8 cellular contexts compared by ENCODE assay signal in genomic region chr17:45461524-45462327, GRCh38. TPM values are rescaled to one million over a fixed set of nuclear protein-coding genes. Genes with fewer than 3 reads are reported as not detected.
DNase-seq lines count a peak whose midpoint lies in the region; ATAC-seq, FAIRE-seq and TF ChIP-seq lines count a peak whose summit lies in the region.
"Not testable (repeated sequence)": the region's sequence is repeated elsewhere in the genome, so short reads cannot be mapped to it uniquely, and the experiment has no call there.

No MANE protein-coding gene starts in this region.

- peak; percentile 76 for ATAC-seq in GM21367 (IDR thresholded peaks at IDR 0.05; ENCODE audit: unreplicated experiment)
- ATAC-seq in HG03097 (IDR thresholded peaks at IDR 0.05; ENCODE audit: low FRiP score, unreplicated experiment) = peak; percentile 61
- peak; percentile 87 for ATAC-seq in HepG2
- peak; percentile 98 to 99 for ATAC-seq in stimulated activated naive B cell treated with anti-CD40 and anti-IgM and Interleukin-4, amounts not matched to agents 10 μg/mL and 1 μg/mL and 100 μg/mL, for 72 hours (replicated peaks)

- DNase-seq in DMS53 (lab: John Stamatoyannopoulos, UW) = peak; percentile 96
- DNase-seq in NCI-H2081 (lab: John Stamatoyannopoulos, UW) = peak; percentile 17 to 61
- DNase-seq in T-helper 2 cell treated with Interferon-gamma antibody and Interleukin-4, amounts not matched to agents 5 μg/mL and 100 μg/mL, for 36 hours (ENCODE audit: low spot score) = peak; percentile 39
- DNase-seq in T47D (ENCODE audit: low read depth in 1 of 2, low spot score in 1 of 2) = peak; percentile 13 to 81
- DNase-seq in HepG2 (ENCODE audit: low spot score) = peak; percentile 76
- DNase-seq in stimulated activated naive B cell treated with anti-CD40 and anti-IgM and Interleukin-4, amounts not matched to agents 10 μg/mL and 1 μg/mL and 100 μg/mL, for 72 hours = peak; percentile 83

- not testable (repeated sequence) for TF ChIP-seq CTCF in HepG2 (CRISPR knock-in tag; IDR thresholded peaks at IDR 0.05)

- not testable (repeated sequence) for TF ChIP-seq POLR2A in HepG2 (IDR thresholded peaks at IDR 0.05; ENCODE audit: insufficient read depth in 1 of 2, low read depth in 2 of 2, low read length in 2 of 2)

- not testable (repeated sequence) for H3K4me3 Mint-ChIP-seq in T-helper 2 cell treated with Interferon-gamma antibody and Interleukin-4, amounts not matched to agents 5 μg/mL and 100 μg/mL, for 36 hours; stimulated activated naive B cell treated with anti-CD40 and anti-IgM and Interleukin-4, amounts not matched to agents 10 μg/mL and 1 μg/mL and 100 μg/mL, for 72 hours

- BruUV-seq in HepG2 (replicated peaks; lab: Mats Ljungman, UMichigan) = not testable (repeated sequence)

- not testable (repeated sequence) for H3K27ac ChIP-seq in HepG2 (ENCODE audit: extremely low read length, insufficient read depth, low read length)

- H3K9ac ChIP-seq in HepG2 (ENCODE audit: insufficient read depth, low read depth, low read length) = not testable (repeated sequence)

- 74% methylated on average over 6 of the region's 8 CpGs for WGBS in HepG2 (ENCODE audit: low lambda C conversion rate)

- H3K27ac Mint-ChIP-seq in T-helper 2 cell treated with Interferon-gamma antibody and Interleukin-4, amounts not matched to agents 5 μg/mL and 100 μg/mL, for 36 hours = peak overlapping the region; percentile 82
- H3K27ac Mint-ChIP-seq in stimulated activated naive B cell treated with anti-CD40 and anti-IgM and Interleukin-4, amounts not matched to agents 10 μg/mL and 1 μg/mL and 100 μg/mL, for 72 hours = peak overlapping the region; percentile 37

- not testable (repeated sequence) for H3K36me3 ChIP-seq in HepG2 (replicated peaks in 1 of 2; ENCODE audit: control insufficient read depth in 1 of 2, insufficient read depth in 2 of 2, low read length in 2 of 2)

- H3K4me2 ChIP-seq in HepG2 (ENCODE audit: low read depth, low read length) = not testable (repeated sequence)

- not testable (repeated sequence) for H3K27me3 Mint-ChIP-seq in T-helper 2 cell treated with Interferon-gamma antibody and Interleukin-4, amounts not matched to agents 5 μg/mL and 100 μg/mL, for 36 hours (ENCODE audit: low read depth); stimulated activated naive B cell treated with anti-CD40 and anti-IgM and Interleukin-4, amounts not matched to agents 10 μg/mL and 1 μg/mL and 100 μg/mL, for 72 hours

- not testable (repeated sequence) for H3K27me3 ChIP-seq in HepG2 (ENCODE audit: control insufficient read depth in 1 of 2, insufficient read depth in 2 of 2, low read length in 2 of 2)

- H3K36me3 Mint-ChIP-seq in T-helper 2 cell treated with Interferon-gamma antibody and Interleukin-4, amounts not matched to agents 5 μg/mL and 100 μg/mL, for 36 hours (ENCODE audit: low read depth) = peaks cover 15% of the 10 kb centered on the region
- H3K36me3 Mint-ChIP-seq in stimulated activated naive B cell treated with anti-CD40 and anti-IgM and Interleukin-4, amounts not matched to agents 10 μg/mL and 1 μg/mL and 100 μg/mL, for 72 hours = peaks cover 10 to 17% of the 10 kb centered on the region in 2 donors

- not testable (repeated sequence) for H3K4me3 ChIP-seq in HepG2 (replicated peaks in 1 of 3; ENCODE audit: insufficient read depth in 1 of 3, low read depth in 2 of 3, low read length in 3 of 3)

- H3K9me3 Mint-ChIP-seq in T-helper 2 cell treated with Interferon-gamma antibody and Interleukin-4, amounts not matched to agents 5 μg/mL and 100 μg/mL, for 36 hours; stimulated activated naive B cell treated with anti-CD40 and anti-IgM and Interleukin-4, amounts not matched to agents 10 μg/mL and 1 μg/mL and 100 μg/mL, for 72 hours: not testable (repeated sequence)

- TF ChIP-seq RAD21 in HepG2 (CRISPR knock-in tag; IDR thresholded peaks at IDR 0.05) = not testable (repeated sequence)

- in situ Hi-C loops in T47D (cut with HindIII; ENCODE audit: low pct_unique_long_range_greater_than_20kb, low sequenced_read_pairs); HepG2 (cut with HindIII; ENCODE audit: extremely low pct_ligation_motif_present, low pct_unique_long_range_greater_than_20kb): not testable (repeated sequence)

- not testable (repeated sequence) for H3K79me2 ChIP-seq in HepG2 (ENCODE audit: insufficient read depth, low read length)

- FAIRE-seq in HepG2 (lab: Jason Lieb, UNC) = peak; percentile 37

- H4K20me1 ChIP-seq in HepG2 (ENCODE audit: insufficient read depth, low read length) = not testable (repeated sequence)

- not testable (repeated sequence) for H2AFZ ChIP-seq in HepG2 (ENCODE audit: low read length)

- H3K9me3 ChIP-seq in HepG2 (ENCODE audit: low read length) = not testable (repeated sequence)

- intact Hi-C loops in HepG2 (cut with micrococcal nuclease; ENCODE audit: unreplicated experiment) = not testable (repeated sequence)

- POLR2A ChIA-PET in HepG2 (lab: Yijun Ruan, JAX) = not testable (repeated sequence)

- CTCF ChIA-PET in HepG2 (lab: Yijun Ruan, JAX; ENCODE audit: low intra/inter-chr PET ratio, low total read pairs) = not testable (repeated sequence)

- peak in 1 of 2 experiments; percentile 16; a peak in 1 of 4 replicates for TF ChIP-seq EP300 in HepG2 (IDR thresholded peaks at IDR 0.05; ENCODE audit: low read depth in 2 of 2, low read length in 2 of 2)
- not testable (repeated sequence) for TF ChIP-seq EP300 in HepG2 (CRISPR knock-in tag; IDR thresholded peaks at IDR 0.05; ENCODE audit: borderline replicate concordance)

- H3K4me1 Mint-ChIP-seq in T-helper 2 cell treated with Interferon-gamma antibody and Interleukin-4, amounts not matched to agents 5 μg/mL and 100 μg/mL, for 36 hours (ENCODE audit: low read depth) = peaks cover 13% of the 10 kb centered on the region
- H3K4me1 Mint-ChIP-seq in stimulated activated naive B cell treated with anti-CD40 and anti-IgM and Interleukin-4, amounts not matched to agents 10 μg/mL and 1 μg/mL and 100 μg/mL, for 72 hours = peaks cover 12 to 25% of the 10 kb centered on the region in 2 donors

- H3K4me1 ChIP-seq in HepG2 (ENCODE audit: insufficient read depth, low read length) = peaks cover 28% of the 10 kb centered on the region

RNA-seq across cellular contexts. Expression of gene PLEKHM1, which starts 28.8 kb away (rescaled TPM):
- total RNA-seq in HepG2 (2016; rRNA removed; fragmentation: Illumina TruSeq; extraction: Trizol) = 7.1 and 7.6 TPM in 2 replicates
- 48.6 and 52.8 TPM in 2 replicates for total RNA-seq in HepG2 (2016; cell fraction: cytosol; rRNA removed; fragmentation: Illumina TruSeq; extraction: Trizol; ENCODE audit: low read depth)
- total RNA-seq in HepG2 (2016; cell fraction: insoluble cytoplasmic fraction; rRNA removed; fragmentation: Illumina TruSeq; extraction: Trizol) = 6.8 and 8.8 TPM in 2 replicates
- 15.5 and 18.1 TPM in 2 replicates for total RNA-seq in HepG2 (2016; cell fraction: membrane; rRNA removed; fragmentation: Illumina TruSeq; extraction: Trizol)
- 8.8 and 9.0 TPM in 2 replicates for total RNA-seq in HepG2 (2016; cell fraction: nucleus; rRNA removed; fragmentation: Illumina TruSeq; extraction: Trizol)
- polyA plus RNA-seq in HepG2 (2011; rRNA removed) = 13.5 and 14.6 TPM in 2 replicates
- polyA plus RNA-seq in HepG2 (2011; cell fraction: cytosol; rRNA removed) = 5.3 and 7.9 TPM in 2 replicates
- polyA plus RNA-seq in HepG2 (2011; cell fraction: nucleus; rRNA removed) = 24.7 and 25.8 TPM in 2 replicates
- polyA plus RNA-seq in HepG2 (2012) = 5.7 and 11.4 TPM in 2 replicates
- polyA plus RNA-seq in HepG2 (2016; cell fraction: cytosol; fragmentation: Illumina TruSeq; extraction: Trizol; ENCODE audit: low read depth) = 0.94 and 1.7 TPM in 2 replicates
- 4.7 and 7.1 TPM in 2 replicates for polyA plus RNA-seq in HepG2 (2016; cell fraction: insoluble cytoplasmic fraction; fragmentation: Illumina TruSeq; extraction: Trizol; ENCODE audit: low read depth)
- polyA plus RNA-seq in HepG2 (2016; cell fraction: membrane; fragmentation: Illumina TruSeq; extraction: Trizol; ENCODE audit: low read depth) = 3.2 and 3.4 TPM in 2 replicates
- polyA plus RNA-seq in HepG2 (2016; cell fraction: nucleus; fragmentation: Illumina TruSeq; extraction: Trizol; ENCODE audit: insufficient read depth, low read depth) = 12.1 and 12.9 TPM in 2 replicates
- polyA minus RNA-seq in HepG2 (2011; rRNA and poly(A)+ RNA removed; ENCODE audit: low replicate concordance) = 64.3 and 116 TPM in 2 replicates
- 15.4 and 23.1 TPM in 2 replicates for polyA minus RNA-seq in HepG2 (2011; cell fraction: cytosol; rRNA and poly(A)+ RNA removed)
- 22.1 and 31.3 TPM in 2 replicates for polyA minus RNA-seq in HepG2 (2011; cell fraction: nucleus; rRNA and poly(A)+ RNA removed)

RNA-seq across cellular contexts. Expression of gene ARHGAP27, which starts 29.1 kb away (rescaled TPM):
- 7.8 and 18.9 TPM in 2 replicates for total RNA-seq in HepG2 (2016; rRNA removed; fragmentation: Illumina TruSeq; extraction: Trizol)
- total RNA-seq in HepG2 (2016; cell fraction: cytosol; rRNA removed; fragmentation: Illumina TruSeq; extraction: Trizol; ENCODE audit: low read depth) = 4.4 and 4.5 TPM in 2 replicates
- total RNA-seq in HepG2 (2016; cell fraction: insoluble cytoplasmic fraction; rRNA removed; fragmentation: Illumina TruSeq; extraction: Trizol) = 6.7 and 19.6 TPM in 2 replicates
- total RNA-seq in HepG2 (2016; cell fraction: membrane; rRNA removed; fragmentation: Illumina TruSeq; extraction: Trizol) = 5.4 and 5.6 TPM in 2 replicates
- 23.4 and 28.4 TPM in 2 replicates for total RNA-seq in HepG2 (2016; cell fraction: nucleus; rRNA removed; fragmentation: Illumina TruSeq; extraction: Trizol)
- 15.5 and 20.0 TPM in 2 replicates for polyA plus RNA-seq in HepG2 (2011; rRNA removed)
- 5.4 and 8.7 TPM in 2 replicates for polyA plus RNA-seq in HepG2 (2011; cell fraction: cytosol; rRNA removed)
- 141 and 178 TPM in 2 replicates for polyA plus RNA-seq in HepG2 (2011; cell fraction: nucleus; rRNA removed)
- 6.9 and 8.4 TPM in 2 replicates for polyA plus RNA-seq in HepG2 (2012)
- 1.1 and 1.5 TPM in 2 replicates for polyA plus RNA-seq in HepG2 (2016; cell fraction: cytosol; fragmentation: Illumina TruSeq; extraction: Trizol; ENCODE audit: low read depth)
- 8.6 and 9.5 TPM in 2 replicates for polyA plus RNA-seq in HepG2 (2016; cell fraction: insoluble cytoplasmic fraction; fragmentation: Illumina TruSeq; extraction: Trizol; ENCODE audit: low read depth)
- polyA plus RNA-seq in HepG2 (2016; cell fraction: membrane; fragmentation: Illumina TruSeq; extraction: Trizol; ENCODE audit: low read depth) = 2.5 and 2.7 TPM in 2 replicates
- polyA plus RNA-seq in HepG2 (2016; cell fraction: nucleus; fragmentation: Illumina TruSeq; extraction: Trizol; ENCODE audit: insufficient read depth, low read depth) = 67.3 and 73.4 TPM in 2 replicates
- 17.3 and 32.8 TPM in 2 replicates for polyA minus RNA-seq in HepG2 (2011; rRNA and poly(A)+ RNA removed; ENCODE audit: low replicate concordance)
- 4.6 and 4.8 TPM in 2 replicates for polyA minus RNA-seq in HepG2 (2011; cell fraction: cytosol; rRNA and poly(A)+ RNA removed)
- polyA minus RNA-seq in HepG2 (2011; cell fraction: nucleus; rRNA and poly(A)+ RNA removed) = 26.1 and 28.0 TPM in 2 replicates

Comparison
In these comparisons a context has a peak if more than half of its experiments do, and no peak if none do; other contexts are left out.
1. DNase-seq: peak in every context shown above with its lines; median percentile 96 in DMS53; 83 in stimulated activated naive B cell treated with anti-CD40 and anti-IgM and Interleukin-4, amounts not matched to agents 10 μg/mL and 1 μg/mL and 100 μg/mL, for 72 hours; 76 in HepG2; 47 in T47D; 39 in NCI-H2081; 39 in T-helper 2 cell treated with Interferon-gamma antibody and Interleukin-4, amounts not matched to agents 5 μg/mL and 100 μg/mL, for 36 hours.